ENCODE assay signal across 15 cellular contexts in the genomic region with DNA sequence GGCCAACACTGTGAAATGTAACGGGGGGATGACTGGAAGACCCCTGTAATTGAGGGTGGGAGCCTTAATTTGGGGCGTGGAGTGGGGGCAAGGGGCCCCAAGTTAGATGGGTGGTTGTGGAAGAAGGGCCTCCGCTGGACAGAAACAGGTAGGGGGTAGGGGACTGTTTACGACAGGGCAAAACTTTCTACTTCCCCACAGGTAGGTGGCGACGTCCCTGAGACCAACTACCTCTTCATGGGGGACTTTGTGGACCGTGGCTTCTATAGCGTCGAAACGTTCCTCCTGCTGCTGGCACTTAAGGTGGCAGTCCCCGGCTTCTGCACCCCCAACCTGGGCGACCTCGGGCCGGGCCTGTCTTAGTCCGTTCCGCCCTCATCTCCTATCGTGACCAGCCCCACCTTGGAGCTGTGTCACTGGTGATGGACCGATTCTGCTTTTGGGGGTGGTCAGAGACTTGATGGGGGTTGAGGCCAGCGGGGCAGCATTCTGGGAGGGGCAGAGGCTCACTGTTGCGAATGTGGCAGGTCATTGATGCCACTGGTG. TPM values are rescaled to one million over a fixed set of nuclear protein-coding genes. Genes with fewer than 3 reads are reported as not detected.
DNase-seq lines count a peak whose midpoint lies in the region; ATAC-seq and TF ChIP-seq lines count a peak whose summit lies in the region.
"Had no signal": no experiment of that assay in that cellular context is flagged by ENCODE, and none has a peak within 500 bp of the region (broad histone marks: within the 10 kb centered on the region; RNA-seq: fewer than 3 reads in every experiment).

No MANE protein-coding gene starts in this region.

- H2BK12ac ChIP-seq in neuronal stem cell (ENCODE audit: low read length), result no peak overlapping the region

- H2AK5ac ChIP-seq in neuronal stem cell (ENCODE audit: low read depth, low read length), result no peak overlapping the region

- H3K36me3 ChIP-seq in WERI-Rb-1, result peaks cover 74% of the 10 kb centered on the region
- H3K36me3 ChIP-seq in neuronal stem cell (replicated peaks in 1 of 2; ENCODE audit: control insufficient read depth in 2 of 2, insufficient read depth in 2 of 2, low read length in 2 of 2), result peaks cover 60 to 75% of the 10 kb centered on the region in 2 donors

- peak overlapping the region; percentile 31 for H3K27ac Mint-ChIP-seq in activated CD8-positive, alpha-beta T cell treated with anti-CD3 and anti-CD28 coated beads, Interleukin-2, amount 10 ng/mL, durations not matched to agents 7 days and 5 days
- no peak overlapping the region for H3K27ac Mint-ChIP-seq in activated CD8-positive, alpha-beta T cell treated with anti-CD3 and anti-CD28 coated beads for 36 hours

- no peak overlapping the region for H3K27ac ChIP-seq in WERI-Rb-1
- H3K27ac ChIP-seq in neuronal stem cell (replicated peaks; ENCODE audit: low read length), result no peak overlapping the region
- H3K27ac ChIP-seq: dorsolateral prefrontal cortex, gastroesophageal sphincter, transverse colon had no signal

- no peaks in the 10 kb centered on the region for H3K27me3 ChIP-seq in WERI-Rb-1 (ENCODE audit: insufficient read depth, low read depth, severe bottlenecking)
- H3K27me3 ChIP-seq in neuronal stem cell (ENCODE audit: control insufficient read depth in 3 of 3, insufficient read depth in 3 of 3, low read depth in 1 of 3, low read length in 3 of 3), result no peaks in the 10 kb centered on the region
- H3K27me3 ChIP-seq: dorsolateral prefrontal cortex, gastroesophageal sphincter, transverse colon had no signal

- TF ChIP-seq CTCF in activated CD8-positive, alpha-beta T cell treated with anti-CD3 and anti-CD28 coated beads for 36 hours (IDR thresholded peaks at IDR 0.05), result no peak
- TF ChIP-seq CTCF in WERI-Rb-1 (IDR thresholded peaks at IDR 0.05; ENCODE audit: low read depth, low read length), result peak; percentile 57

- no peak overlapping the region for H2BK15ac ChIP-seq in neuronal stem cell (ENCODE audit: low read length)

- no peak overlapping the region for H4K8ac ChIP-seq in neuronal stem cell (ENCODE audit: low read depth, low read length)

- H3K23ac ChIP-seq in neuronal stem cell (ENCODE audit: low read depth, low read length, poor library complexity), result peak overlapping the region; percentile 3

- no peak overlapping the region for H2AFZ ChIP-seq in neuronal stem cell (ENCODE audit: low read length)

- H3K4ac ChIP-seq in neuronal stem cell (ENCODE audit: low read length), result no peak overlapping the region

- no peaks in the 10 kb centered on the region for H3K27me3 Mint-ChIP-seq in activated CD8-positive, alpha-beta T cell treated with anti-CD3 and anti-CD28 coated beads, Interleukin-2, amount 10 ng/mL, durations not matched to agents 7 days and 5 days (ENCODE audit: low read depth)
- no peaks in the 10 kb centered on the region for H3K27me3 Mint-ChIP-seq in activated CD8-positive, alpha-beta T cell treated with anti-CD3 and anti-CD28 coated beads for 36 hours
- H3K27me3 Mint-ChIP-seq: natural killer cell treated with Interleukin-12 subunit alpha and Interleukin-12 subunit beta and Interleukin-15 and Interleukin-18, amount 100 ng/mL, for 72 hours had no signal

- H3K9ac ChIP-seq in neuronal stem cell (ENCODE audit: low read depth, low read length, poor library complexity), result no peak overlapping the region

- H3K9me3 Mint-ChIP-seq in activated CD8-positive, alpha-beta T cell treated with anti-CD3 and anti-CD28 coated beads, Interleukin-2, amount 10 ng/mL, durations not matched to agents 7 days and 5 days (ENCODE audit: insufficient read depth), result no peaks in the 10 kb centered on the region
- H3K9me3 Mint-ChIP-seq in activated CD8-positive, alpha-beta T cell treated with anti-CD3 and anti-CD28 coated beads for 36 hours, result no peaks in the 10 kb centered on the region
- H3K9me3 Mint-ChIP-seq: natural killer cell treated with Interleukin-12 subunit alpha and Interleukin-12 subunit beta and Interleukin-15 and Interleukin-18, amount 100 ng/mL, for 72 hours had no signal

- H4K91ac ChIP-seq in neuronal stem cell (ENCODE audit: low read depth, low read length, poor library complexity), result no peak overlapping the region

- H2BK5ac ChIP-seq in neuronal stem cell (ENCODE audit: low read length), result no peak overlapping the region

- H2BK120ac ChIP-seq in neuronal stem cell (ENCODE audit: low read depth, low read length), result no peak overlapping the region

- no peak overlapping the region for H3K14ac ChIP-seq in neuronal stem cell (ENCODE audit: low read length)

- intact Hi-C loops in activated CD8-positive, alpha-beta T cell treated with anti-CD3 and anti-CD28 coated beads for 36 hours (cut with micrococcal nuclease), result no loop called here
- intact Hi-C loops in cardiac septum (cut with DNase I), result no loop called here

- ATAC-seq in activated CD8-positive, alpha-beta T cell treated with anti-CD3 and anti-CD28 coated beads, Interleukin-2, amount 10 ng/mL, durations not matched to agents 7 days and 5 days, result no peak
- ATAC-seq in activated CD8-positive, alpha-beta T cell treated with anti-CD3 and anti-CD28 coated beads for 36 hours, result no peak
- ATAC-seq in HG03280 (IDR thresholded peaks at IDR 0.05; ENCODE audit: unreplicated experiment), result no peak
- ATAC-seq: gastroesophageal sphincter; natural killer cell treated with Interleukin-12 subunit alpha and Interleukin-12 subunit beta and Interleukin-15 and Interleukin-18, amount 100 ng/mL, for 72 hours had no signal

- no peak overlapping the region for H3K4me3 Mint-ChIP-seq in activated CD8-positive, alpha-beta T cell treated with anti-CD3 and anti-CD28 coated beads, Interleukin-2, amount 10 ng/mL, durations not matched to agents 7 days and 5 days
- no peak overlapping the region for H3K4me3 Mint-ChIP-seq in activated CD8-positive, alpha-beta T cell treated with anti-CD3 and anti-CD28 coated beads for 36 hours
- H3K4me3 Mint-ChIP-seq: natural killer cell treated with Interleukin-12 subunit alpha and Interleukin-12 subunit beta and Interleukin-15 and Interleukin-18, amount 100 ng/mL, for 72 hours had no signal

- CTCF ChIA-PET in activated CD8-positive, alpha-beta T cell treated with anti-CD3 and anti-CD28 coated beads, Interleukin-2, amount 10 ng/mL, durations not matched to agents 7 days and 5 days (lab: Charles Lee), result interaction anchor here (1.4 kb wide), 1 partner anchor 9 kb away, joined by 8 read pairs; a partner anchor contains a TSS
- CTCF ChIA-PET in activated CD8-positive, alpha-beta T cell treated with anti-CD3 and anti-CD28 coated beads for 36 hours (lab: Charles Lee), result interaction anchor here (7.0 kb wide), 1 partner anchor 8 kb away, joined by 60 read pairs; a partner anchor contains a TSS

- no CpG with 5 or more reads among the region's 20 CpGs for WGBS in neuronal stem cell (ENCODE audit: extremely low coverage in 2 of 2, insufficient read length in 2 of 2, insufficient replicate concordance in 1 of 2), 2 donors

- peaks cover 28% of the 10 kb centered on the region for H3K4me1 Mint-ChIP-seq in activated CD8-positive, alpha-beta T cell treated with anti-CD3 and anti-CD28 coated beads, Interleukin-2, amount 10 ng/mL, durations not matched to agents 7 days and 5 days (ENCODE audit: low read depth)
- peaks cover 19% of the 10 kb centered on the region for H3K4me1 Mint-ChIP-seq in activated CD8-positive, alpha-beta T cell treated with anti-CD3 and anti-CD28 coated beads for 36 hours (ENCODE audit: low read depth)

- H3K4me3 ChIP-seq in WERI-Rb-1 (ENCODE audit: low read depth, low read length) (no peak overlapping the region), neuronal stem cell (ENCODE audit: low read length in 2 of 2) (no peak overlapping the region)
- H3K4me3 ChIP-seq: dorsolateral prefrontal cortex, gastroesophageal sphincter, transverse colon had no signal

- H3K4me2 ChIP-seq in neuronal stem cell (ENCODE audit: insufficient read depth, low read length, poor library complexity, severe bottlenecking), result no peak overlapping the region

- no peaks in the 10 kb centered on the region for H3K4me1 ChIP-seq in neuronal stem cell (ENCODE audit: control insufficient read depth in 2 of 2, insufficient read depth in 1 of 2, low read depth in 1 of 2, low read length in 2 of 2)

- H3K79me1 ChIP-seq in neuronal stem cell (ENCODE audit: low read depth, low read length), result peaks cover 13% of the 10 kb centered on the region

- POLR2A ChIA-PET in activated CD8-positive, alpha-beta T cell treated with anti-CD3 and anti-CD28 coated beads, Interleukin-2, amount 10 ng/mL, durations not matched to agents 7 days and 5 days (lab: Charles Lee), result no interaction called here
- POLR2A ChIA-PET in activated CD8-positive, alpha-beta T cell treated with anti-CD3 and anti-CD28 coated beads for 36 hours (lab: Charles Lee), result interaction anchor here (0.6 to 7.4 kb wide), 2 partner anchors 7 to 10 kb away, joined by 4 to 70 read pairs; a partner anchor contains a TSS

- H3K36me3 Mint-ChIP-seq in activated CD8-positive, alpha-beta T cell treated with anti-CD3 and anti-CD28 coated beads, Interleukin-2, amount 10 ng/mL, durations not matched to agents 7 days and 5 days (ENCODE audit: low read depth), result peaks cover 66% of the 10 kb centered on the region
- peaks cover 48% of the 10 kb centered on the region for H3K36me3 Mint-ChIP-seq in activated CD8-positive, alpha-beta T cell treated with anti-CD3 and anti-CD28 coated beads for 36 hours (ENCODE audit: low read depth)

- DNase-seq in activated CD8-positive, alpha-beta T cell treated with anti-CD3 and anti-CD28 coated beads, Interleukin-2, amount 10 ng/mL, durations not matched to agents 7 days and 5 days, result no peak
- no peak for DNase-seq in activated CD8-positive, alpha-beta T cell treated with anti-CD3 and anti-CD28 coated beads for 36 hours
- DNase-seq in WERI-Rb-1, result no peak
- no peak for DNase-seq in neuronal stem cell (ENCODE audit: low spot score)
- DNase-seq in cardiac septum (ENCODE audit: low spot score), result no peak
- DNase-seq: activated CD4-positive, alpha-beta T cell treated with anti-CD3 and anti-CD28 coated beads, Interleukin-2, amount 50 U/mL, for 1 hour; activated naive CD4-positive, alpha-beta T cell treated with Interleukin-2 at 50 U/mL for 16 hours; dorsolateral prefrontal cortex; HCEC 1CT; NCI-H2081 treated with DMSO at 0.1 percent for 48 hours; transverse colon had no signal

- H3K18ac ChIP-seq in neuronal stem cell (ENCODE audit: low read length), result no peak overlapping the region

- no peaks in the 10 kb centered on the region for H3K9me3 ChIP-seq in WERI-Rb-1 (ENCODE audit: severe bottlenecking)
- H3K9me3 ChIP-seq in neuronal stem cell (replicated peaks in 1 of 2; ENCODE audit: control insufficient read depth in 2 of 2, insufficient read depth in 1 of 2, low read depth in 1 of 2, low read length in 2 of 2), result peaks cover 0 to 3% of the 10 kb centered on the region in 2 donors
- H3K9me3 ChIP-seq: gastroesophageal sphincter, transverse colon had no signal

RNA-seq across cellular contexts. Expression of a gene that starts 6.8 kb away (rescaled TPM):
- 100 to 1,000 TPM; 157 TPM for total RNA-seq in activated CD8-positive, alpha-beta T cell treated with anti-CD3 and anti-CD28 coated beads, Interleukin-2, amount 10 ng/mL, durations not matched to agents 7 days and 5 days
- 100 to 1,000 TPM; 116 to 121 TPM for total RNA-seq in activated CD8-positive, alpha-beta T cell treated with anti-CD3 and anti-CD28 coated beads for 36 hours
- 112 TPM for polyA plus RNA-seq in neuronal stem cell (2013, experiment 1 of 2)
- 110 TPM for polyA plus RNA-seq in neuronal stem cell (2013, experiment 2 of 2)
- total RNA-seq in cardiac septum, result 44.1 TPM

RNA-seq across cellular contexts. Expression of a gene that starts 9.1 kb away (rescaled TPM):
- total RNA-seq in activated CD8-positive, alpha-beta T cell treated with anti-CD3 and anti-CD28 coated beads, Interleukin-2, amount 10 ng/mL, durations not matched to agents 7 days and 5 days, result 1 to 10 TPM; 1.3 TPM
- total RNA-seq in activated CD8-positive, alpha-beta T cell treated with anti-CD3 and anti-CD28 coated beads for 36 hours, result 1 to 10 TPM; 2.5 TPM
- 2.8 TPM for polyA plus RNA-seq in neuronal stem cell (2013, experiment 1 of 2)
- polyA plus RNA-seq in neuronal stem cell (2013, experiment 2 of 2), result 2.5 TPM
- 0.57 TPM for total RNA-seq in cardiac septum
- total RNA-seq: skeletal muscle tissue had no signal

RNA-seq across cellular contexts. Expression of a gene that starts 13.4 kb away (rescaled TPM):
- total RNA-seq in activated CD8-positive, alpha-beta T cell treated with anti-CD3 and anti-CD28 coated beads, Interleukin-2, amount 10 ng/mL, durations not matched to agents 7 days and 5 days, result 10 to 100 TPM; 29.4 to 34.5 TPM
- 10 to 100 TPM; 17.7 to 19.5 TPM for total RNA-seq in activated CD8-positive, alpha-beta T cell treated with anti-CD3 and anti-CD28 coated beads for 36 hours
- polyA plus RNA-seq in neuronal stem cell (2013, experiment 1 of 2), result 51.2 TPM
- 52.1 TPM for polyA plus RNA-seq in neuronal stem cell (2013, experiment 2 of 2)
- 43.2 TPM for total RNA-seq in cardiac septum

RNA-seq across cellular contexts. Expression of a gene that starts 17.1 kb away (rescaled TPM):
- total RNA-seq in activated CD8-positive, alpha-beta T cell treated with anti-CD3 and anti-CD28 coated beads, Interleukin-2, amount 10 ng/mL, durations not matched to agents 7 days and 5 days, result 1,000 to 10,000 TPM; 1,738 to 1,843 TPM
- total RNA-seq in activated CD8-positive, alpha-beta T cell treated with anti-CD3 and anti-CD28 coated beads for 36 hours, result 1,000 to 10,000 TPM; 3,042 to 3,081 TPM
- polyA plus RNA-seq in neuronal stem cell (2013, experiment 1 of 2), result 340 TPM
- polyA plus RNA-seq in neuronal stem cell (2013, experiment 2 of 2), result 327 TPM
- 3,068 TPM for total RNA-seq in cardiac septum

RNA-seq across cellular contexts. Expression of a gene that starts 30.7 kb away (rescaled TPM):
- 10 to 100 TPM; 10.5 to 12.6 TPM for total RNA-seq in activated CD8-positive, alpha-beta T cell treated with anti-CD3 and anti-CD28 coated beads, Interleukin-2, amount 10 ng/mL, durations not matched to agents 7 days and 5 days
- total RNA-seq in activated CD8-positive, alpha-beta T cell treated with anti-CD3 and anti-CD28 coated beads for 36 hours, result 1 to 10 TPM; 4.5 to 5.7 TPM
- 3.9 TPM for polyA plus RNA-seq in neuronal stem cell (2013, experiment 1 of 2)
- polyA plus RNA-seq in neuronal stem cell (2013, experiment 2 of 2), result 3.4 TPM
- total RNA-seq in cardiac septum, result 3.0 TPM
